Comparison of ENCODE assay signal across 23 cellular contexts in genomic region chr13:105990256-105990958, GRCh38.
DNase-seq lines count a peak whose midpoint lies in the region; ATAC-seq and TF ChIP-seq lines count a peak whose summit lies in the region.
"Had no signal": no experiment of that assay in that cellular context is flagged by ENCODE, and none has a peak within 500 bp of the region (broad histone marks: within the 10 kb centered on the region; RNA-seq: fewer than 3 reads in every experiment).

No MANE protein-coding gene starts in this region.

- peak overlapping the region; percentile 87 for H2BK120ac ChIP-seq in IMR-90 (ENCODE audit: low read depth, low read length)

- no peak overlapping the region for H3K4me3 ChIP-seq in IMR-90 (ENCODE audit: insufficient read depth, low read depth, low read length)
- no peak overlapping the region for H3K4me3 ChIP-seq in SJCRH30
- no peak overlapping the region for H3K4me3 ChIP-seq in fibroblast of pulmonary artery (replicated peaks; ENCODE audit: low read depth, low read length)
- H3K4me3 ChIP-seq: ascending aorta, heart right ventricle, SK-N-MC, upper lobe of left lung had no signal

- no peak overlapping the region for H3K27ac Mint-ChIP-seq in activated CD8-positive, alpha-beta T cell treated with anti-CD3 and anti-CD28 coated beads for 36 hours
- H3K27ac Mint-ChIP-seq: CD8-positive, alpha-beta T cell; memory B cell; natural killer cell treated with Interleukin-12 subunit alpha and Interleukin-12 subunit beta and Interleukin-15 and Interleukin-18, amount 100 ng/mL, for 72 hours had no signal

- H3K4me2 ChIP-seq in IMR-90 (ENCODE audit: low read depth, low read length), result no peak overlapping the region; the same call in 1 of the 2 replicates

- H3K36me3 Mint-ChIP-seq in activated CD8-positive, alpha-beta T cell treated with anti-CD3 and anti-CD28 coated beads for 36 hours (ENCODE audit: low read depth), result no peaks in the 10 kb centered on the region
- H3K36me3 Mint-ChIP-seq: CD8-positive, alpha-beta T cell; memory B cell; natural killer cell treated with Interleukin-12 subunit alpha and Interleukin-12 subunit beta and Interleukin-15 and Interleukin-18, amount 100 ng/mL, for 72 hours had no signal

- no peaks in the 10 kb centered on the region for H3K9me3 ChIP-seq in IMR-90 (ENCODE audit: control insufficient read depth, insufficient read depth, low read length)
- H3K9me3 ChIP-seq in SJCRH30 (replicated peaks), result no peaks in the 10 kb centered on the region
- H3K9me3 ChIP-seq: ascending aorta, heart right ventricle, upper lobe of left lung had no signal

- peak overlapping the region in 1 of 2 experiments; percentile 81; a peak in 2 of 4 replicates for H4K8ac ChIP-seq in IMR-90 (ENCODE audit: low read depth in 2 of 2, low read length in 2 of 2)

- peak overlapping the region; percentile 67 for H2BK5ac ChIP-seq in IMR-90 (ENCODE audit: low read depth, low read length, poor library complexity, severe bottlenecking)

- BruUV-seq in IMR-90 (replicated peaks; lab: Mats Ljungman, UMichigan), result no TSS peak

- 25% methylated on average over 1 of the region's 4 CpGs; no CpG with 5 or more reads in 1 of the 2 experiments for WGBS in IMR-90 (ENCODE audit: extremely low coverage in 2 of 2, insufficient read length in 1 of 2), 2 experiments

- no peaks in the 10 kb centered on the region for H3K4me1 Mint-ChIP-seq in activated CD8-positive, alpha-beta T cell treated with anti-CD3 and anti-CD28 coated beads for 36 hours (ENCODE audit: low read depth)
- H3K4me1 Mint-ChIP-seq: memory B cell had no signal

- H3K9ac ChIP-seq in IMR-90 (ENCODE audit: low read depth, low read length), result no peak overlapping the region

- peak overlapping the region; percentile 38 for H4K91ac ChIP-seq in IMR-90 (ENCODE audit: insufficient read depth, low read depth, low read length)

- CTCF ChIA-PET in IMR-90 (lab: Yijun Ruan, JAX), result no interaction called here
- CTCF ChIA-PET in activated CD8-positive, alpha-beta T cell treated with anti-CD3 and anti-CD28 coated beads for 36 hours (lab: Charles Lee), result no interaction called here

- H2BK20ac ChIP-seq in IMR-90 (ENCODE audit: low read depth, low read length), result peak overlapping the region; percentile 83; the same call in 1 of the 2 replicates

- H2AK9ac ChIP-seq in IMR-90 (replicated peaks; ENCODE audit: low read depth, low read length, poor library complexity), result peak overlapping the region; percentile 83

- dilution Hi-C loops in IMR-90 (cut with HindIII; ENCODE audit: low sequenced_read_pairs, unreplicated experiment), result no loop called here

- H2AK5ac ChIP-seq in IMR-90 (ENCODE audit: low read depth, low read length), result 0 out of 2 replicates have a peak overlapping the region, but pooled peaks have one; percentile 56

- no peak overlapping the region for H3K56ac ChIP-seq in IMR-90 (ENCODE audit: extremely low read depth, insufficient read depth, low read length)

- H3K4ac ChIP-seq in IMR-90 (ENCODE audit: low read depth, low read length), result peak overlapping the region; percentile 76; the same call in 1 of the 2 replicates

- DNase-seq in AG08396 (ENCODE audit: low spot score) (peak; percentile 37), IMR-90 (peak; percentile 74), SJCRH30 (no peak), fibroblast of pulmonary artery (ENCODE audit: low read depth) (peak; percentile 14), NK-92 (lab: John Stamatoyannopoulos, UW; ENCODE audit: unreplicated experiment) (no peak), epidermal melanocyte (ENCODE audit: insufficient read length, low spot score) (no peak)
- no peak for DNase-seq in stimulated activated naive CD8-positive, alpha-beta T cell treated with anti-CD3 and anti-CD28 coated beads, Interleukin-15, Interleukin-2, amounts not matched to agents 100 U/mL and 50 U/mL, for 24 hours
- DNase-seq in activated CD8-positive, alpha-beta T cell treated with anti-CD3 and anti-CD28 coated beads for 36 hours, result no peak
- DNase-seq: activated CD8-positive, alpha-beta memory T cell treated with anti-CD3 and anti-CD28 coated beads, Interleukin-2, amount 50 U/mL, for 4 hours; CD8-positive, alpha-beta T cell; cortex of kidney; heart right ventricle; MM.1S; NCI-H2029 treated with DMSO at 0.1 percent for 48 hours; NCI-H524 treated with DMSO at 0.1 percent for 48 hours; OCI-M1; stimulated activated naive CD4-positive, alpha-beta T cell; T1000; upper lobe of left lung had no signal

- H3K14ac ChIP-seq in IMR-90 (replicated peaks; ENCODE audit: low read depth, low read length), result peak overlapping the region; percentile 57

- no peaks in the 10 kb centered on the region for H3K9me3 Mint-ChIP-seq in activated CD8-positive, alpha-beta T cell treated with anti-CD3 and anti-CD28 coated beads for 36 hours
- H3K9me3 Mint-ChIP-seq: CD8-positive, alpha-beta T cell had no signal

- ATAC-seq in IMR-90 (ENCODE audit: low read depth), result peak; percentile 47; the same call in 1 of the 2 replicates
- ATAC-seq in stimulated activated naive CD8-positive, alpha-beta T cell treated with anti-CD3 and anti-CD28 coated beads, Interleukin-15, Interleukin-2, amounts not matched to agents 100 U/mL and 50 U/mL, for 24 hours, result no peak
- ATAC-seq in activated CD8-positive, alpha-beta T cell treated with anti-CD3 and anti-CD28 coated beads for 36 hours, result no peak
- ATAC-seq: CD8-positive, alpha-beta T cell; heart right ventricle; natural killer cell treated with Interleukin-12 subunit alpha and Interleukin-12 subunit beta and Interleukin-15 and Interleukin-18, amount 100 ng/mL, for 72 hours had no signal

- no peak overlapping the region for H3K4me3 Mint-ChIP-seq in activated CD8-positive, alpha-beta T cell treated with anti-CD3 and anti-CD28 coated beads for 36 hours
- H3K4me3 Mint-ChIP-seq: CD8-positive, alpha-beta T cell; memory B cell; natural killer cell treated with Interleukin-12 subunit alpha and Interleukin-12 subunit beta and Interleukin-15 and Interleukin-18, amount 100 ng/mL, for 72 hours had no signal

- peaks cover 8% of the 10 kb centered on the region for H3K9me1 ChIP-seq in IMR-90 (ENCODE audit: insufficient read depth, low read length)

- peak overlapping the region; percentile 10; the same call in 1 of the 2 replicates for H3K23ac ChIP-seq in IMR-90 (ENCODE audit: low read depth, low read length)

- no peak for TF ChIP-seq RAD21 in IMR-90 (IDR thresholded peaks at IDR 0.05; ENCODE audit: low read length)

- no peaks in the 10 kb centered on the region for H3K79me1 ChIP-seq in IMR-90 (ENCODE audit: low read depth in 1 of 2, low read length in 2 of 2)

- H3K36me3 ChIP-seq in IMR-90 (ENCODE audit: control insufficient read depth, insufficient read depth, low read length) (no peaks in the 10 kb centered on the region), SJCRH30 (no peaks in the 10 kb centered on the region)
- H3K36me3 ChIP-seq: ascending aorta, heart right ventricle, upper lobe of left lung had no signal

- intact Hi-C loops in IMR-90 (cut with micrococcal nuclease), result no loop called here
- intact Hi-C loops in activated CD8-positive, alpha-beta T cell treated with anti-CD3 and anti-CD28 coated beads for 36 hours (cut with micrococcal nuclease), result no loop called here

- H3K4me1 ChIP-seq in IMR-90 (ENCODE audit: control insufficient read depth, insufficient read depth, low read length), result peaks cover 9% of the 10 kb centered on the region
- peaks cover 20% of the 10 kb centered on the region for H3K4me1 ChIP-seq in SJCRH30
- H3K4me1 ChIP-seq: ascending aorta, heart right ventricle, upper lobe of left lung had no signal

- peak overlapping the region; percentile 31; the same call in 1 of the 2 replicates for H3K18ac ChIP-seq in IMR-90 (ENCODE audit: low read depth, low read length)

- POLR2A ChIA-PET in IMR-90 (lab: Charles Lee; ENCODE audit: unreplicated experiment), result no interaction called here
- POLR2A ChIA-PET in activated CD8-positive, alpha-beta T cell treated with anti-CD3 and anti-CD28 coated beads for 36 hours (lab: Charles Lee), result no interaction called here

- no peaks in the 10 kb centered on the region for H3K27me3 ChIP-seq in IMR-90 (ENCODE audit: control insufficient read depth, insufficient read depth, low read length)
- H3K27me3 ChIP-seq in SJCRH30, result no peaks in the 10 kb centered on the region; the same call in 1 of the 2 replicates
- H3K27me3 ChIP-seq: ascending aorta, heart right ventricle, upper lobe of left lung had no signal

- no peak for TF ChIP-seq POLR2A in IMR-90 (IDR thresholded peaks at IDR 0.05; ENCODE audit: low read depth, low read length)

- no peaks in the 10 kb centered on the region for H3K27me3 Mint-ChIP-seq in activated CD8-positive, alpha-beta T cell treated with anti-CD3 and anti-CD28 coated beads for 36 hours
- H3K27me3 Mint-ChIP-seq: memory B cell; natural killer cell treated with Interleukin-12 subunit alpha and Interleukin-12 subunit beta and Interleukin-15 and Interleukin-18, amount 100 ng/mL, for 72 hours had no signal

- H4K20me1 ChIP-seq in IMR-90 (ENCODE audit: insufficient read depth, low read length), result no peaks in the 10 kb centered on the region

- H3K27ac ChIP-seq in IMR-90 (ENCODE audit: insufficient read depth, low read length), result no peak overlapping the region
- peak overlapping the region; percentile 80 for H3K27ac ChIP-seq in SJCRH30
- H3K27ac ChIP-seq: ascending aorta, heart right ventricle, SK-N-MC, upper lobe of left lung had no signal

- H4K5ac ChIP-seq in IMR-90 (ENCODE audit: low read depth, low read length), result peak overlapping the region; percentile 67; the same call in 1 of the 2 replicates

- peak overlapping the region; percentile 79; the same call in 2 of the 3 replicates for H2BK15ac ChIP-seq in IMR-90 (ENCODE audit: low read depth, low read length)

- no peak for TF ChIP-seq CTCF in IMR-90 (conservative IDR thresholded peaks at IDR 0.05; ENCODE audit: low read depth, low read length)
- no peak for TF ChIP-seq CTCF in fibroblast of pulmonary artery (IDR thresholded peaks at IDR 0.05; ENCODE audit: low read length, missing control alignments)
- TF ChIP-seq CTCF in activated CD8-positive, alpha-beta T cell treated with anti-CD3 and anti-CD28 coated beads for 36 hours (IDR thresholded peaks at IDR 0.05), result no peak

- H2AFZ ChIP-seq in IMR-90 (replicated peaks; ENCODE audit: low read length, poor library complexity), result peak overlapping the region; percentile 86

- in situ Hi-C loops in IMR-90 (cut with MboI; ENCODE audit: low sequenced_read_pairs), result no loop called here

TF ChIP-seq in IMR-90, 13 proteins besides CTCF, POLR2A, EP300 and RAD21 (continues in another document):
- 0 out of 2 replicates have a peak, but pooled peaks have one; percentile 48 for TF ChIP-seq MAZ (IDR thresholded peaks at IDR 0.05; ENCODE audit: borderline replicate concordance, low read depth, low read length)
- TF ChIP-seq MAFK (IDR thresholded peaks at IDR 0.05; ENCODE audit: low read depth, low read length), result no peak
- no peak for TF ChIP-seq MXI1 (IDR thresholded peaks at IDR 0.05; ENCODE audit: borderline replicate concordance, low read depth, low read length)
- no peak for TF ChIP-seq FOS (IDR thresholded peaks at IDR 0.05; ENCODE audit: low read depth, low read length)
- no peak for TF ChIP-seq RFX5 (IDR thresholded peaks at IDR 0.05; ENCODE audit: low read depth, low read length)
- no peak for TF ChIP-seq CHD1 (IDR thresholded peaks at IDR 0.05; ENCODE audit: low read depth, low read length)
- TF ChIP-seq BHLHE40 (IDR thresholded peaks at IDR 0.05; ENCODE audit: low read depth, low read length), result no peak
- TF ChIP-seq CEBPB (IDR thresholded peaks at IDR 0.05; ENCODE audit: low read depth, low read length), result no peak

Comparison
In these comparisons a context has a peak if more than half of its experiments do, and no peak if none do; other contexts are left out.
1. DNase-seq: peak in AG08396 (single experiment), IMR-90 (single experiment) and fibroblast of pulmonary artery (single experiment); none in SJCRH30 (0 of 2), stimulated activated naive CD8-positive, alpha-beta T cell treated with anti-CD3 and anti-CD28 coated beads, Interleukin-15, Interleukin-2, amounts not matched to agents 100 U/mL and 50 U/mL, for 24 hours (single experiment), NK-92 (single experiment), activated CD8-positive, alpha-beta T cell treated with anti-CD3 and anti-CD28 coated beads for 36 hours (single experiment) and epidermal melanocyte (single experiment).